Comparison of ENCODE assay signal across 24 cellular contexts in the genomic region with DNA sequence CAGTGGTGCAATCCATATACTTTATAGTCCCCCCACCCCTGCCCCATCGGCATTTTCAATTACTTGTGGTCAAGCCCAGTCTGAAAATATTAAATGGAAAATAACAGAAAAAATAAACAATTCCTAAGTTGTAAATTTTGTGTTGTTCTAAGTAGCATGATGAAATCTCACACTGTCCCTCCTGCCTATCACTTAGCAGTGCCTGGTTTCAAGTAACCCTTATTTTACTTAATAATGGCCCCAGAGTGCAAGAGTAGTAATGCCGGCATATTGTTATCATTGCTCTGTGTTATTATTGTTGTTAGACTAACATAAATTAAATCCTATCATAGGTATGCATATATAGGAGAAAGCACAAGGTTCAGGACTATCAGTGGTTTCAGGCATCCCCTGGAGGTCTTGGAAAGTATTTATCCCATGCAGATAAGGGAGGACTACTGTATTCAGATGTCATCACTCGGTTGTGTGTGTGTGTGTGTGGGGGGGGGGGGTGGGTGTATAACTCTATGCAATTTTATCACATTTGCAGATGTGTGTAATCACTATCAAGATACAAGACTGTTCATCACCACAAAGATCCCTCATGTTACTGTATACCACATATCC. TPM values are rescaled to one million over a fixed set of nuclear protein-coding genes. Genes with fewer than 3 reads are reported as not detected.
A peak's percentile ranks its signal among the peaks of the same experiment; 100 is the strongest.
DNase-seq lines count a peak whose midpoint lies in the region; ATAC-seq and TF ChIP-seq lines count a peak whose summit lies in the region.
"Had no signal": no experiment of that assay in that cellular context is flagged by ENCODE, and none has a peak within 500 bp of the region (broad histone marks: within the 10 kb centered on the region; RNA-seq: fewer than 3 reads in every experiment).

No MANE protein-coding gene starts in this region.

- no peak overlapping the region for H3K14ac ChIP-seq in IMR-90 (replicated peaks; ENCODE audit: low read depth, low read length)

- H3K27me3 Mint-ChIP-seq in CD4-positive, alpha-beta memory T cell = no peaks in the 10 kb centered on the region
- no peaks in the 10 kb centered on the region for H3K27me3 Mint-ChIP-seq in activated naive CD8-positive, alpha-beta T cell treated with anti-CD3 and anti-CD28 coated beads, Interleukin-2, amount 50 U/mL, for 24 hours
- H3K27me3 Mint-ChIP-seq in naive thymus-derived CD4-positive, alpha-beta T cell = no peaks in the 10 kb centered on the region

- no peaks in the 10 kb centered on the region for H3K9me3 Mint-ChIP-seq in CD4-positive, alpha-beta memory T cell
- no peaks in the 10 kb centered on the region for H3K9me3 Mint-ChIP-seq in activated naive CD8-positive, alpha-beta T cell treated with anti-CD3 and anti-CD28 coated beads, Interleukin-2, amount 50 U/mL, for 24 hours
- no peaks in the 10 kb centered on the region for H3K9me3 Mint-ChIP-seq in naive thymus-derived CD4-positive, alpha-beta T cell
- H3K9me3 Mint-ChIP-seq in activated naive CD4-positive, alpha-beta T cell treated with anti-CD3 and anti-CD28 coated beads, Interleukin-2, amount 50 U/mL, for 72 hours = no peaks in the 10 kb centered on the region
- H3K9me3 Mint-ChIP-seq: natural killer cell; T-helper 2 cell treated with Interferon-gamma antibody and Interleukin-4, amounts not matched to agents 5 μg/mL and 100 μg/mL, for 36 hours had no signal

- no peak overlapping the region for H3K4me2 ChIP-seq in IMR-90 (ENCODE audit: low read depth, low read length)

- dilution Hi-C loops in IMR-90 (cut with HindIII; ENCODE audit: low sequenced_read_pairs, unreplicated experiment) = no loop called here

- no peak overlapping the region for H2AK9ac ChIP-seq in IMR-90 (replicated peaks; ENCODE audit: low read depth, low read length, poor library complexity)

- H3K4me1 Mint-ChIP-seq in CD4-positive, alpha-beta memory T cell = peaks cover 40 to 72% (median 51%) of the 10 kb centered on the region in 4 donors
- peaks cover 52% of the 10 kb centered on the region for H3K4me1 Mint-ChIP-seq in activated naive CD8-positive, alpha-beta T cell treated with anti-CD3 and anti-CD28 coated beads, Interleukin-2, amount 50 U/mL, for 24 hours
- H3K4me1 Mint-ChIP-seq in naive thymus-derived CD4-positive, alpha-beta T cell = peaks cover 32 to 66% (median 53%) of the 10 kb centered on the region in 7 donors

- no peak for TF ChIP-seq CTCF in IMR-90 (conservative IDR thresholded peaks at IDR 0.05; ENCODE audit: low read depth, low read length)

- no CpG with 5 or more reads among the region's 3 CpGs for WGBS in IMR-90 (ENCODE audit: extremely low coverage in 2 of 2, insufficient read length in 1 of 2), 2 experiments

- H3K9ac ChIP-seq in IMR-90 (ENCODE audit: low read depth, low read length) = no peak overlapping the region

- peaks cover 85% of the 10 kb centered on the region for H4K20me1 ChIP-seq in IMR-90 (ENCODE audit: insufficient read depth, low read length)

- H2BK120ac ChIP-seq in IMR-90 (ENCODE audit: low read depth, low read length) = no peak overlapping the region

- H3K36me3 Mint-ChIP-seq in CD4-positive, alpha-beta memory T cell = peaks cover 4 to 7% of the 10 kb centered on the region in 2 donors
- peaks cover 6% of the 10 kb centered on the region for H3K36me3 Mint-ChIP-seq in activated naive CD8-positive, alpha-beta T cell treated with anti-CD3 and anti-CD28 coated beads, Interleukin-2, amount 50 U/mL, for 24 hours (ENCODE audit: low read depth)
- H3K36me3 Mint-ChIP-seq in naive thymus-derived CD4-positive, alpha-beta T cell = peaks cover 0 to 10% (median 0%) of the 10 kb centered on the region in 5 donors
- H3K36me3 Mint-ChIP-seq in activated naive CD4-positive, alpha-beta T cell treated with anti-CD3 and anti-CD28 coated beads, Interleukin-2, amount 50 U/mL, for 72 hours = no peaks in the 10 kb centered on the region
- H3K36me3 Mint-ChIP-seq: natural killer cell had no signal

- BruUV-seq in IMR-90 (replicated peaks; lab: Mats Ljungman, UMichigan) = no TSS peak

- H3K18ac ChIP-seq in IMR-90 (ENCODE audit: low read depth, low read length) = no peak overlapping the region

- POLR2A ChIA-PET in CD4-positive, alpha-beta memory T cell (lab: Charles Lee; ENCODE audit: partially characterized antibody) = interaction anchor here (1.4 kb wide), 1 partner anchor 20 kb away, joined by 4 read pairs; no protein-coding TSS in a partner anchor
- POLR2A ChIA-PET in IMR-90 (lab: Charles Lee; ENCODE audit: unreplicated experiment) = no interaction called here
- POLR2A ChIA-PET in naive thymus-derived CD4-positive, alpha-beta T cell (lab: Charles Lee) = no interaction called here

- peak overlapping the region in 5 of 8 donors; percentile 11 to 75 (median 29) for H3K4me3 Mint-ChIP-seq in CD4-positive, alpha-beta memory T cell
- H3K4me3 Mint-ChIP-seq in activated naive CD8-positive, alpha-beta T cell treated with anti-CD3 and anti-CD28 coated beads, Interleukin-2, amount 50 U/mL, for 24 hours = no peak overlapping the region
- peak overlapping the region in 6 of 10 donors; percentile 20 to 69 (median 38) for H3K4me3 Mint-ChIP-seq in naive thymus-derived CD4-positive, alpha-beta T cell
- H3K4me3 Mint-ChIP-seq: natural killer cell; T-helper 2 cell treated with Interferon-gamma antibody and Interleukin-4, amounts not matched to agents 5 μg/mL and 100 μg/mL, for 36 hours had no signal

- ATAC-seq in IMR-90 (ENCODE audit: low read depth) (no peak), HG02623 (IDR thresholded peaks at IDR 0.05; ENCODE audit: unreplicated experiment) (no peak)
- ATAC-seq in activated naive CD8-positive, alpha-beta T cell treated with anti-CD3 and anti-CD28 coated beads, Interleukin-2, amount 50 U/mL, for 24 hours = no peak
- ATAC-seq in naive thymus-derived CD4-positive, alpha-beta T cell = no peak
- ATAC-seq in activated naive CD4-positive, alpha-beta T cell treated with anti-CD3 and anti-CD28 coated beads, Interleukin-2, amount 50 U/mL, for 72 hours = no peak
- ATAC-seq: natural killer cell, SK-N-SH treated with all-trans-retinoic acid at 6 μM for 48 hours had no signal

- H2BK15ac ChIP-seq in IMR-90 (ENCODE audit: low read depth, low read length) = no peak overlapping the region

- H3K9me3 ChIP-seq in CD4-positive, alpha-beta memory T cell (ENCODE audit: control insufficient read depth in 1 of 2, low read length in 2 of 2) = no peaks in the 10 kb centered on the region
- no peaks in the 10 kb centered on the region for H3K9me3 ChIP-seq in IMR-90 (ENCODE audit: control insufficient read depth, insufficient read depth, low read length)
- H3K9me3 ChIP-seq in naive thymus-derived CD4-positive, alpha-beta T cell (ENCODE audit: control insufficient read depth in 2 of 3, low read length in 3 of 3) = no peaks in the 10 kb centered on the region
- H3K9me3 ChIP-seq: ovary, right atrium auricular region had no signal

- no peak overlapping the region for H3K4me3 ChIP-seq in CD4-positive, alpha-beta memory T cell (ENCODE audit: low read length in 2 of 2)
- no peak overlapping the region for H3K4me3 ChIP-seq in IMR-90 (ENCODE audit: insufficient read depth, low read depth, low read length)
- no peak overlapping the region for H3K4me3 ChIP-seq in naive thymus-derived CD4-positive, alpha-beta T cell (ENCODE audit: low read length)
- H3K4me3 ChIP-seq: ovary, right atrium auricular region had no signal

- no peak overlapping the region for H2BK5ac ChIP-seq in IMR-90 (ENCODE audit: low read depth, low read length, poor library complexity, severe bottlenecking)

- H3K56ac ChIP-seq in IMR-90 (ENCODE audit: extremely low read depth, insufficient read depth, low read length) = no peak overlapping the region

- peaks cover 9% of the 10 kb centered on the region for H3K9me1 ChIP-seq in IMR-90 (ENCODE audit: insufficient read depth, low read length)

- no peak overlapping the region for H4K8ac ChIP-seq in IMR-90 (ENCODE audit: low read depth in 2 of 2, low read length in 2 of 2)

- TF ChIP-seq RAD21 in IMR-90 (IDR thresholded peaks at IDR 0.05; ENCODE audit: low read length) = 0 out of 2 replicates have a peak, but pooled peaks have one; percentile 7

- peak overlapping the region in 1 of 7 donors; percentile 86 for H3K27ac Mint-ChIP-seq in CD4-positive, alpha-beta memory T cell
- H3K27ac Mint-ChIP-seq in activated naive CD8-positive, alpha-beta T cell treated with anti-CD3 and anti-CD28 coated beads, Interleukin-2, amount 50 U/mL, for 24 hours = peak overlapping the region; percentile 21
- H3K27ac Mint-ChIP-seq in naive thymus-derived CD4-positive, alpha-beta T cell = peak overlapping the region in 1 of 9 donors; percentile 24
- H3K27ac Mint-ChIP-seq in activated naive CD4-positive, alpha-beta T cell treated with anti-CD3 and anti-CD28 coated beads, Interleukin-2, amount 50 U/mL, for 72 hours = no peak overlapping the region
- H3K27ac Mint-ChIP-seq: T-helper 2 cell treated with Interferon-gamma antibody and Interleukin-4, amounts not matched to agents 5 μg/mL and 100 μg/mL, for 36 hours had no signal

- no peak overlapping the region for H3K27ac ChIP-seq in CD4-positive, alpha-beta memory T cell (ENCODE audit: low read depth, low read length)
- no peak overlapping the region for H3K27ac ChIP-seq in IMR-90 (ENCODE audit: insufficient read depth, low read length)
- no peak overlapping the region for H3K27ac ChIP-seq in naive thymus-derived CD4-positive, alpha-beta T cell (ENCODE audit: low read depth, low read length)
- H3K27ac ChIP-seq: brain microvascular endothelial cell, foreskin keratinocyte, ovary, right atrium auricular region, VCaP had no signal

- no peak overlapping the region for H2AFZ ChIP-seq in IMR-90 (replicated peaks; ENCODE audit: low read length, poor library complexity)

- TF ChIP-seq POLR2A in IMR-90 (IDR thresholded peaks at IDR 0.05; ENCODE audit: low read depth, low read length) = no peak

- H3K23ac ChIP-seq in IMR-90 (ENCODE audit: low read depth, low read length) = no peak overlapping the region

- H2AK5ac ChIP-seq in IMR-90 (ENCODE audit: low read depth, low read length) = no peak overlapping the region

- CTCF ChIA-PET in CD4-positive, alpha-beta memory T cell (lab: Charles Lee; ENCODE audit: partially characterized antibody) = no interaction called here
- CTCF ChIA-PET in IMR-90 (lab: Yijun Ruan, JAX) = no interaction called here
- CTCF ChIA-PET in naive thymus-derived CD4-positive, alpha-beta T cell (lab: Charles Lee) = no interaction called here

- H3K4me1 ChIP-seq in CD4-positive, alpha-beta memory T cell (ENCODE audit: insufficient read depth, low read length) = peaks cover 65% of the 10 kb centered on the region
- H3K4me1 ChIP-seq in IMR-90 (ENCODE audit: control insufficient read depth, insufficient read depth, low read length) = peaks cover 2% of the 10 kb centered on the region; the same call in 1 of the 2 replicates
- H3K4me1 ChIP-seq in naive thymus-derived CD4-positive, alpha-beta T cell (ENCODE audit: control insufficient read depth in 2 of 2, insufficient read depth in 2 of 2, low read length in 2 of 2) = peaks cover 7 to 10% of the 10 kb centered on the region in 2 donors

- H3K4ac ChIP-seq in IMR-90 (ENCODE audit: low read depth, low read length) = no peak overlapping the region

- peaks cover 3 to 45% of the 10 kb centered on the region in 2 experiments; a peak in 3 of 4 replicates for H3K79me1 ChIP-seq in IMR-90 (ENCODE audit: low read depth in 1 of 2, low read length in 2 of 2)

- DNase-seq in CD4-positive, alpha-beta memory T cell = no peak
- no peak for DNase-seq in IMR-90
- DNase-seq in activated naive CD8-positive, alpha-beta T cell treated with anti-CD3 and anti-CD28 coated beads, Interleukin-2, amount 50 U/mL, for 24 hours = no peak
- no peak for DNase-seq in naive thymus-derived CD4-positive, alpha-beta T cell
- DNase-seq in DMS53 treated with DMSO at 0.1 percent for 48 hours (lab: John Stamatoyannopoulos, UW; ENCODE audit: unreplicated experiment) = no peak
- DNase-seq in activated naive CD4-positive, alpha-beta T cell treated with anti-CD3 and anti-CD28 coated beads, Interleukin-2, amount 50 U/mL, for 72 hours (ENCODE audit: low spot score in 2 of 2) = no peak
- no peak for DNase-seq in RKO (ENCODE audit: low spot score)
- DNase-seq: activated CD8-positive, alpha-beta memory T cell treated with anti-CD3 and anti-CD28 coated beads, Interleukin-2, amount 50 U/mL, for 4 hours; brain microvascular endothelial cell; C1 segment of cervical spinal cord; effector CD8-positive, alpha-beta T cell; natural killer cell; NCI-H1694; NCI-H2171 treated with DMSO at 0.1 percent for 48 hours; NCI-H526; ovary; stimulated activated CD4-positive, alpha-beta T cell treated with anti-CD3 and anti-CD28 coated beads, Interleukin-12 subunit alpha, Interleukin-12 subunit beta, amount 100 ng/mL, for 4 hours; stimulated activated naive CD4-positive, alpha-beta T cell treated with Interleukin-2 at 50 U/mL for 16 hours had no signal

- H4K91ac ChIP-seq in IMR-90 (ENCODE audit: insufficient read depth, low read depth, low read length) = no peak overlapping the region

- H3K36me3 ChIP-seq in CD4-positive, alpha-beta memory T cell (ENCODE audit: insufficient read depth, low read length) = no peaks in the 10 kb centered on the region
- 0 out of 2 replicates have a peak, but pooled peaks cover 1% of the 10 kb centered on the region for H3K36me3 ChIP-seq in IMR-90 (ENCODE audit: control insufficient read depth, insufficient read depth, low read length)
- no peaks in the 10 kb centered on the region for H3K36me3 ChIP-seq in naive thymus-derived CD4-positive, alpha-beta T cell (ENCODE audit: control insufficient read depth in 2 of 3, insufficient read depth in 3 of 3, low read length in 3 of 3)
- H3K36me3 ChIP-seq: brain microvascular endothelial cell, ovary, right atrium auricular region had no signal

- no peaks in the 10 kb centered on the region for H3K27me3 ChIP-seq in CD4-positive, alpha-beta memory T cell (ENCODE audit: insufficient read depth, low read length)
- no peaks in the 10 kb centered on the region for H3K27me3 ChIP-seq in IMR-90 (ENCODE audit: control insufficient read depth, insufficient read depth, low read length)
- no peaks in the 10 kb centered on the region for H3K27me3 ChIP-seq in naive thymus-derived CD4-positive, alpha-beta T cell (ENCODE audit: control insufficient read depth in 2 of 2, insufficient read depth in 2 of 2, low read length in 2 of 2)
- H3K27me3 ChIP-seq: brain microvascular endothelial cell, foreskin keratinocyte, ovary, right atrium auricular region had no signal

- in situ Hi-C loops in IMR-90 (cut with MboI; ENCODE audit: low sequenced_read_pairs) = no loop called here

- no peak overlapping the region for H2BK20ac ChIP-seq in IMR-90 (ENCODE audit: low read depth, low read length)

- no peak overlapping the region for H4K5ac ChIP-seq in IMR-90 (ENCODE audit: low read depth, low read length)

- intact Hi-C loops in CD4-positive, alpha-beta memory T cell (cut with micrococcal nuclease) = no loop called here
- intact Hi-C loops in IMR-90 (cut with micrococcal nuclease) = loop anchor here (5.0 kb wide), 1 partner anchor 40 kb away; no protein-coding TSS in a partner anchor
- intact Hi-C loops in naive thymus-derived CD4-positive, alpha-beta T cell (cut with micrococcal nuclease) = no loop called here

RNA-seq across cellular contexts. Expression of gene UBE2G1, which starts 9.3 kb away (rescaled TPM):
- total RNA-seq in CD4-positive, alpha-beta memory T cell = 10 to 100 TPM; 56.9 to 61.6 TPM
- polyA plus RNA-seq in CD4-positive, alpha-beta memory T cell = 10 to 100 TPM; 62.4 to 69.4 TPM
- total RNA-seq in IMR-90 (2012; rRNA removed) = 26.3 and 37.5 TPM in 2 replicates
- polyA plus RNA-seq in IMR-90 (2012; rRNA removed) = 26.6 and 28.9 TPM in 2 replicates
- 9.0 and 16.1 TPM in 2 replicates for polyA plus RNA-seq in IMR-90 (2012; cell fraction: cytosol; rRNA removed)
- polyA plus RNA-seq in IMR-90 (2012; cell fraction: nucleus; rRNA removed; ENCODE audit: low replicate concordance) = 8.5 and 16.7 TPM in 2 replicates
- total RNA-seq in naive thymus-derived CD4-positive, alpha-beta T cell = 10 to 100 TPM; 50.1 to 63.7 (median 56.6) TPM
- 10 to 100 TPM; 55.1 to 68.9 TPM for polyA plus RNA-seq in naive thymus-derived CD4-positive, alpha-beta T cell
- 10 to 100 TPM; 57.9 to 68.1 TPM for total RNA-seq in activated naive CD4-positive, alpha-beta T cell treated with anti-CD3 and anti-CD28 coated beads, Interleukin-2, amount 50 U/mL, for 72 hours
